8 cellular contexts compared by ENCODE assay signal in the genomic region with DNA sequence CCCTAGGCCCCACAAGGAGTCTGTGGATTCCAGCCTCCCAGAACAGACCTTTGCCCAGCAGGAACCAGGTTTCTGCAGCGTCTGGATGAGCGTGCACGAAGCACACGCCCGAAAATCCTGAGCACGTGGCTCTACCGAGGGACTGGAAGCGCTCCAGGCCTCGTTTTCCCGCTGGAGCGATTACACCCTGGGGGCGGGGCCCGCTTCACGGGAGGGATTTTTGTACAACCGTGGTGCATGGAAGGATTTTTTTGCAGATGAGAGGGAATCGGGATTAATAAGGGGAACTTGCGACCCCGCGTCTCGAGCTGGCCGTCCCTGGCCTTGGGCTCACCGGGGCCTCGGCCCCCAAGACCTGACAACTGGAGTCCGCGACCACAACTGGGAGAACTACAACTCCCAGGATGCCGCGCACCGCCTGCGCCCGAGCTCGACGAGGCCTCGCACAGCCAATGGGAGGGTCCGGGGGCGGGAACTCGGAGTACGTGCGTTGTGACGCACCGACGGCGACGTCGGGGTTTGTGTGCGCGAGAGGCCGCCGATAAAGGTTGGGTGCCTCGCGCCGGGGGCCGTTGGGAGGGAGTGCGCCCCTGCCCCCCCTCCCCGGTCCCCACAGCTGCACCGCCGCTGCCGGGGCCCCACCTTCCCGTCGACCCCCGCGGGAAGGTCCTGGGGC. TPM values are rescaled to one million over a fixed set of nuclear protein-coding genes. Genes with fewer than 3 reads are reported as not detected.
DNase-seq lines count a peak whose midpoint lies in the region; ATAC-seq, FAIRE-seq and TF ChIP-seq lines count a peak whose summit lies in the region.

Gene ZNF628, plus strand, starts transcription at position 518 of the 676 bp plus-strand sequence. CDS start 3,294 bp downstream, outside the sequence.

- peak; percentile 45 for TF ChIP-seq POLR2A in breast epithelium (IDR thresholded peaks at IDR 0.05)

- no peaks in the 10 kb centered on the region for H3K36me3 ChIP-seq in A673 (ENCODE audit: insufficient read depth, low read length, poor library complexity, severe bottlenecking)
- H3K36me3 ChIP-seq in breast epithelium = no peaks in the 10 kb centered on the region
- H3K36me3 ChIP-seq in small intestine (ENCODE audit: control insufficient read depth in 2 of 2, insufficient read depth in 2 of 2, low read length in 2 of 2) = peaks cover 0 to 2% of the 10 kb centered on the region in 2 donors

- peak within 1 kb of the TSS; percentile 56 for H3K4me3 ChIP-seq in A673 (ENCODE audit: low read depth, low read length, poor library complexity, severe bottlenecking)
- peak within 1 kb of the TSS; percentile 66 to 79 (median 67) for H3K4me3 ChIP-seq in breast epithelium
- peak within 1 kb of the TSS; percentile 51 to 72 for H3K4me3 ChIP-seq in small intestine (ENCODE audit: low read depth in 1 of 2, low read length in 2 of 2)

- TF ChIP-seq CTCF in A673 (conservative IDR thresholded peaks at IDR 0.05; ENCODE audit: low read depth, low read length) (no peak), VCaP (conservative IDR thresholded peaks at IDR 0.05) (no peak), breast epithelium (IDR thresholded peaks at IDR 0.05) (no peak)

- POLR2A ChIA-PET in A673 (lab: Charles Lee; ENCODE audit: low non-redundant PET) = interaction anchor here (0.6 to 0.8 kb wide), 4 partner anchors 23 to 271 kb away, joined by 3 to 4 read pairs (median 3); partner anchors contain the start of gene CCDC106

- intact Hi-C loops in A673 (cut with micrococcal nuclease; ENCODE audit: unreplicated experiment) = no loop called here
- intact Hi-C loops in breast epithelium (cut with DNase I; ENCODE audit: low total_unique reads) = loop anchor here (10.0 kb wide), 1 partner anchor 1491 kb away; no protein-coding TSS in a partner anchor

- H3K27me3 ChIP-seq in A673 (replicated peaks; ENCODE audit: insufficient read depth, low read depth, low read length, poor library complexity) (no peaks in the 10 kb centered on the region), breast epithelium (no peaks in the 10 kb centered on the region), small intestine (ENCODE audit: control insufficient read depth in 2 of 2, insufficient read depth in 2 of 2, low read length in 2 of 2) (no peaks in the 10 kb centered on the region)

- H3K27ac ChIP-seq in A673 (ENCODE audit: low read depth, low read length, poor library complexity, severe bottlenecking) (peak within 1 kb of the TSS; percentile 92), VCaP (peak within 1 kb of the TSS; percentile 87), breast epithelium (peak within 1 kb of the TSS; percentile 96 to 98), small intestine (ENCODE audit: low read depth in 1 of 2, low read length in 1 of 2) (peak within 1 kb of the TSS; percentile 72 to 91)

- no TSS peak for BruUV-seq in A673 (replicated peaks; lab: Mats Ljungman, UMichigan)

- 1% methylated on average over 49 to 61 of the region's 61 CpGs for WGBS in small intestine, 3 donors

- H3K9me3 ChIP-seq in A673 (ENCODE audit: low read depth, low read length, poor library complexity, severe bottlenecking) = no peaks in the 10 kb centered on the region
- no peaks in the 10 kb centered on the region for H3K9me3 ChIP-seq in breast epithelium
- no peaks in the 10 kb centered on the region for H3K9me3 ChIP-seq in small intestine (ENCODE audit: control insufficient read depth, low read depth)

- FAIRE-seq in small intestine (lab: Jason Lieb, UNC) = no peak

- CTCF ChIA-PET in A673 (lab: Charles Lee) = interaction anchor here (0.7 to 1.6 kb wide), 4 partner anchors 8 to 156 kb away, joined by 4 to 8 read pairs (median 8); no protein-coding TSS in a partner anchor

- peak; percentile 93 for ATAC-seq in GM18868 (IDR thresholded peaks at IDR 0.05; ENCODE audit: unreplicated experiment)
- ATAC-seq in HG03108 (IDR thresholded peaks at IDR 0.05; ENCODE audit: unreplicated experiment) = peak; percentile 86

- DNase-seq in A673 (ENCODE audit: low spot score) (peak; percentile 99), NCI-H2171 treated with DMSO at 0.1 percent for 48 hours (lab: John Stamatoyannopoulos, UW) (peak; percentile 97), breast epithelium (ENCODE audit: low spot score in 2 of 2) (peak; percentile 98 to 99), iPS-NIHi11 (ENCODE audit: low spot score) (peak; percentile 97), small intestine (peak; percentile 98)

- H3K4me1 ChIP-seq in A673 (ENCODE audit: insufficient read depth, low read length, poor library complexity, severe bottlenecking) (peaks cover 14% of the 10 kb centered on the region), breast epithelium (peaks cover 5 to 8% of the 10 kb centered on the region in 2 donors), small intestine (ENCODE audit: control insufficient read depth in 2 of 2, insufficient read depth in 1 of 2, low read depth in 1 of 2, low read length in 1 of 2) (peaks cover 0 to 4% of the 10 kb centered on the region in 2 donors)

RNA-seq across cellular contexts. Expression of gene ZNF628, which starts in this region (rescaled TPM):
- total RNA-seq in A673 (2021) = 11.9 and 16.7 TPM in 2 replicates
- total RNA-seq in breast epithelium = 1 to 10 TPM; 2.1 to 4.4 (median 4.3) TPM
- 1 to 10 TPM; 1.1 to 7.0 (median 4.1) TPM for polyA plus RNA-seq in small intestine

Comparison
In these comparisons a context has a peak if more than half of its experiments do, and no peak if none do; other contexts are left out.
1. Peak in every context shown above with its lines: DNase-seq, ATAC-seq, H3K4me3 ChIP-seq and H3K27ac ChIP-seq.